Comparison of ENCODE assay signal across 1 cellular context in the genomic region with DNA sequence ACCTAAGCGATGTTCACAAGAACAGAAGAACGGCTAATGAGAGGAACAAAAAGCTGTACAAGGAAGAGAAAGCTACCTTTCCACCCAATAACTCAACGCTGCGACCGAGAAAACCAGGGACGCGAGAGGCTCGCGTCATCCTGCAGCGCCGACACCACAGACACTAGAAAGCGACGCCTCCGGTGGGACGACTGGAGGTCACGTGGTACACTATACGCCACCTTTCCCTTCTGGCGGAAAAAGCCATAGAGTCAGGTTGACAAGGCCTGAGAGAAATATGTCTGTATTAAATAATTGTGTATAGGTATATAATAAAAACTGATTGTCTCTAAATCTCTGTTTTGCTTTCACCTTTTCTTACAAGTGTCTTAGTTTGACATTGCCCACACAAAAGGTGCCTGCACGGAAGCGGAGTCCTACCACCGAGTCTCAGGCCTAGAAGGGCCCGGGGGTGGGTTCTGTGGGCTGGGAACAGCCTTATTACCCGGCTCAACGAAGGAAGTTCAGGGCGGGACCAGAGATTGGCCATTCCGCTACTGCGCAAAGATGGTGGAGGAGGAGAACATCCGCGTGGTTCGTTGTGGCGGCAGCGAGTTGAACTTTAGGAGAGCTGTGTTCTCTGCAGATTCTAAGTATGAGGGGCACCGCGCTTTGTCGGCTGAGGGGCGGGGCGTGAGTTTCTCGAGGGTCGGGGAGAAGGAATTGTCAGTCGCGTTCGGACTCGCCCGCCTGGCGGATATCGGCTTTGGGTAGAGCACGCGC.
TF ChIP-seq lines count a peak whose summit lies in the region.

A gene (plus strand): TSS at position 528 of the 762 bp plus-strand sequence. CDS start 19 bp downstream, at position 547.

TF ChIP-seq in GM12878, 131 proteins besides CTCF, POLR2A, EP300 and RAD21 (continued from another document and continues in another):
- TF ChIP-seq MTA3 (IDR thresholded peaks at IDR 0.05; ENCODE audit: borderline replicate concordance, low read length) (no peak), MYB (IDR thresholded peaks at IDR 0.05; ENCODE audit: borderline replicate concordance, low read depth, low read length) (0 out of 2 replicates have a peak, but pooled peaks have one; percentile 17), BCL11A (IDR thresholded peaks at IDR 0.05; ENCODE audit: low read depth, low read length) (peak; percentile 15; the same call in 1 of the 2 replicates), CHD2 (IDR thresholded peaks at IDR 0.05; ENCODE audit: borderline replicate concordance, low read depth, low read length) (peak; percentile 82), RCOR1 (conservative IDR thresholded peaks at IDR 0.05; ENCODE audit: low read depth, low read length) (no peak), CEBPB (IDR thresholded peaks at IDR 0.05; ENCODE audit: borderline replicate concordance in 1 of 2, low read depth in 2 of 2, low read length in 2 of 2) (no peak), ZNF274 (IDR thresholded peaks at IDR 0.05; ENCODE audit: insufficient read depth, insufficient read length) (no peak), ZNF622 (IDR thresholded peaks at IDR 0.05) (no peak), HDGF (IDR thresholded peaks at IDR 0.05) (0 out of 2 replicates have a peak, but pooled peaks have one; percentile 39), CREM (IDR thresholded peaks at IDR 0.05; ENCODE audit: low read depth) (peak; percentile 100), RFX5 (IDR thresholded peaks at IDR 0.05; ENCODE audit: low read depth, low read length) (peak; percentile 9; the same call in 1 of the 2 replicates), ZZZ3 (IDR thresholded peaks at IDR 0.05; ENCODE audit: control insufficient read depth, insufficient read length, low read depth) (no peak), BMI1 (IDR thresholded peaks at IDR 0.05; ENCODE audit: borderline replicate concordance) (no peak; the same call in 1 of the 2 replicates), JUND (IDR thresholded peaks at IDR 0.05; ENCODE audit: low read depth, low read length) (no peak), KAT2A (conservative IDR thresholded peaks at IDR 0.05; ENCODE audit: control insufficient read depth, low read depth, low read length) (no peak), TCF12 (IDR thresholded peaks at IDR 0.05; ENCODE audit: low read depth, low read length) (peak; percentile 60; the same call in 1 of the 2 replicates), FOXK2 (IDR thresholded peaks at IDR 0.05) (peak; percentile 72), NFIC (IDR thresholded peaks at IDR 0.05; ENCODE audit: low read depth, low read length) (peak; percentile 55; the same call in 1 of the 2 replicates), TAF1 (IDR thresholded peaks at IDR 0.05; ENCODE audit: borderline replicate concordance, low read depth, low read length) (peak; percentile 88), RBBP5 (conservative IDR thresholded peaks at IDR 0.05) (no peak), ZNF384 (IDR thresholded peaks at IDR 0.05; ENCODE audit: borderline replicate concordance, low read depth, low read length) (no peak), SP1 (IDR thresholded peaks at IDR 0.05; ENCODE audit: low read depth, low read length) (peak; percentile 57), PAX8 (IDR thresholded peaks at IDR 0.05) (no peak; the same call in 1 of the 2 replicates), KDM1A (IDR thresholded peaks at IDR 0.05; ENCODE audit: borderline replicate concordance) (no peak), EED (IDR thresholded peaks at IDR 0.05; ENCODE audit: low read depth) (no peak), ETV6 (conservative IDR thresholded peaks at IDR 0.05 in 1 of 2, IDR thresholded peaks at IDR 0.05 in 1 of 2; ENCODE audit: borderline replicate concordance in 1 of 2, low read depth in 1 of 2) (0 out of 4 replicates have a peak, but pooled peaks of 1 of the 2 experiments have one; percentile 24), ZNF217 (IDR thresholded peaks at IDR 0.05) (no peak), NR2C2 (IDR thresholded peaks at IDR 0.05; ENCODE audit: borderline replicate concordance, control insufficient read depth, insufficient read length, low read depth) (no peak)
- TF ChIP-seq, protein P1, sequence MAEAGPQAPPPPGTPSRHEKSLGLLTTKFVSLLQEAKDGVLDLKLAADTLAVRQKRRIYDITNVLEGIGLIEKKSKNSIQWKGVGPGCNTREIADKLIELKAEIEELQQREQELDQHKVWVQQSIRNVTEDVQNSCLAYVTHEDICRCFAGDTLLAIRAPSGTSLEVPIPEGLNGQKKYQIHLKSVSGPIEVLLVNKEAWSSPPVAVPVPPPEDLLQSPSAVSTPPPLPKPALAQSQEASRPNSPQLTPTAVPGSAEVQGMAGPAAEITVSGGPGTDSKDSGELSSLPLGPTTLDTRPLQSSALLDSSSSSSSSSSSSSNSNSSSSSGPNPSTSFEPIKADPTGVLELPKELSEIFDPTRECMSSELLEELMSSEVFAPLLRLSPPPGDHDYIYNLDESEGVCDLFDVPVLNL (IDR thresholded peaks at IDR 0.05; ENCODE audit: low read depth, low read length): 0 out of 2 replicates have a peak, but pooled peaks have one; percentile 34
- TF ChIP-seq, protein P2, sequence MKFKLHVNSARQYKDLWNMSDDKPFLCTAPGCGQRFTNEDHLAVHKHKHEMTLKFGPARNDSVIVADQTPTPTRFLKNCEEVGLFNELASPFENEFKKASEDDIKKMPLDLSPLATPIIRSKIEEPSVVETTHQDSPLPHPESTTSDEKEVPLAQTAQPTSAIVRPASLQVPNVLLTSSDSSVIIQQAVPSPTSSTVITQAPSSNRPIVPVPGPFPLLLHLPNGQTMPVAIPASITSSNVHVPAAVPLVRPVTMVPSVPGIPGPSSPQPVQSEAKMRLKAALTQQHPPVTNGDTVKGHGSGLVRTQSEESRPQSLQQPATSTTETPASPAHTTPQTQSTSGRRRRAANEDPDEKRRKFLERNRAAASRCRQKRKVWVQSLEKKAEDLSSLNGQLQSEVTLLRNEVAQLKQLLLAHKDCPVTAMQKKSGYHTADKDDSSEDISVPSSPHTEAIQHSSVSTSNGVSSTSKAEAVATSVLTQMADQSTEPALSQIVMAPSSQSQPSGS (IDR thresholded peaks at IDR 0.05; ENCODE audit: low read length): peak; percentile 47
- TF ChIP-seq, protein P3, sequence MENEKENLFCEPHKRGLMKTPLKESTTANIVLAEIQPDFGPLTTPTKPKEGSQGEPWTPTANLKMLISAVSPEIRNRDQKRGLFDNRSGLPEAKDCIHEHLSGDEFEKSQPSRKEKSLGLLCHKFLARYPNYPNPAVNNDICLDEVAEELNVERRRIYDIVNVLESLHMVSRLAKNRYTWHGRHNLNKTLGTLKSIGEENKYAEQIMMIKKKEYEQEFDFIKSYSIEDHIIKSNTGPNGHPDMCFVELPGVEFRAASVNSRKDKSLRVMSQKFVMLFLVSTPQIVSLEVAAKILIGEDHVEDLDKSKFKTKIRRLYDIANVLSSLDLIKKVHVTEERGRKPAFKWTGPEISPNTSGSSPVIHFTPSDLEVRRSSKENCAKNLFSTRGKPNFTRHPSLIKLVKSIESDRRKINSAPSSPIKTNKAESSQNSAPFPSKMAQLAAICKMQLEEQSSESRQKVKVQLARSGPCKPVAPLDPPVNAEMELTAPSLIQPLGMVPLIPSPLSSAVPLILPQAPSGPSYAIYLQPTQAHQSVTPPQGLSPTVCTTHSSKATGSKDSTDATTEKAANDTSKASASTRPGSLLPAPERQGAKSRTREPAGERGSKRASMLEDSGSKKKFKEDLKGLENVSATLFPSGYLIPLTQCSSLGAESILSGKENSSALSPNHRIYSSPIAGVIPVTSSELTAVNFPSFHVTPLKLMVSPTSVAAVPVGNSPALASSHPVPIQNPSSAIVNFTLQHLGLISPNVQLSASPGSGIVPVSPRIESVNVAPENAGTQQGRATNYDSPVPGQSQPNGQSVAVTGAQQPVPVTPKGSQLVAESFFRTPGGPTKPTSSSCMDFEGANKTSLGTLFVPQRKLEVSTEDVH (IDR thresholded peaks at IDR 0.05; ENCODE audit: low read depth, partially characterized antibody): peak; percentile 76
- TF ChIP-seq, protein P4, sequence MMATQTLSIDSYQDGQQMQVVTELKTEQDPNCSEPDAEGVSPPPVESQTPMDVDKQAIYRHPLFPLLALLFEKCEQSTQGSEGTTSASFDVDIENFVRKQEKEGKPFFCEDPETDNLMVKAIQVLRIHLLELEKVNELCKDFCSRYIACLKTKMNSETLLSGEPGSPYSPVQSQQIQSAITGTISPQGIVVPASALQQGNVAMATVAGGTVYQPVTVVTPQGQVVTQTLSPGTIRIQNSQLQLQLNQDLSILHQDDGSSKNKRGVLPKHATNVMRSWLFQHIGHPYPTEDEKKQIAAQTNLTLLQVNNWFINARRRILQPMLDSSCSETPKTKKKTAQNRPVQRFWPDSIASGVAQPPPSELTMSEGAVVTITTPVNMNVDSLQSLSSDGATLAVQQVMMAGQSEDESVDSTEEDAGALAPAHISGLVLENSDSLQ (IDR thresholded peaks at IDR 0.05): peak; percentile 37
- TF ChIP-seq, protein P5, sequence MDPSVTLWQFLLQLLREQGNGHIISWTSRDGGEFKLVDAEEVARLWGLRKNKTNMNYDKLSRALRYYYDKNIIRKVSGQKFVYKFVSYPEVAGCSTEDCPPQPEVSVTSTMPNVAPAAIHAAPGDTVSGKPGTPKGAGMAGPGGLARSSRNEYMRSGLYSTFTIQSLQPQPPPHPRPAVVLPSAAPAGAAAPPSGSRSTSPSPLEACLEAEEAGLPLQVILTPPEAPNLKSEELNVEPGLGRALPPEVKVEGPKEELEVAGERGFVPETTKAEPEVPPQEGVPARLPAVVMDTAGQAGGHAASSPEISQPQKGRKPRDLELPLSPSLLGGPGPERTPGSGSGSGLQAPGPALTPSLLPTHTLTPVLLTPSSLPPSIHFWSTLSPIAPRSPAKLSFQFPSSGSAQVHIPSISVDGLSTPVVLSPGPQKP (IDR thresholded peaks at IDR 0.05; ENCODE audit: low read depth, low read length): 0 out of 2 replicates have a peak, but pooled peaks have one; percentile 21
- TF ChIP-seq, protein P6, sequence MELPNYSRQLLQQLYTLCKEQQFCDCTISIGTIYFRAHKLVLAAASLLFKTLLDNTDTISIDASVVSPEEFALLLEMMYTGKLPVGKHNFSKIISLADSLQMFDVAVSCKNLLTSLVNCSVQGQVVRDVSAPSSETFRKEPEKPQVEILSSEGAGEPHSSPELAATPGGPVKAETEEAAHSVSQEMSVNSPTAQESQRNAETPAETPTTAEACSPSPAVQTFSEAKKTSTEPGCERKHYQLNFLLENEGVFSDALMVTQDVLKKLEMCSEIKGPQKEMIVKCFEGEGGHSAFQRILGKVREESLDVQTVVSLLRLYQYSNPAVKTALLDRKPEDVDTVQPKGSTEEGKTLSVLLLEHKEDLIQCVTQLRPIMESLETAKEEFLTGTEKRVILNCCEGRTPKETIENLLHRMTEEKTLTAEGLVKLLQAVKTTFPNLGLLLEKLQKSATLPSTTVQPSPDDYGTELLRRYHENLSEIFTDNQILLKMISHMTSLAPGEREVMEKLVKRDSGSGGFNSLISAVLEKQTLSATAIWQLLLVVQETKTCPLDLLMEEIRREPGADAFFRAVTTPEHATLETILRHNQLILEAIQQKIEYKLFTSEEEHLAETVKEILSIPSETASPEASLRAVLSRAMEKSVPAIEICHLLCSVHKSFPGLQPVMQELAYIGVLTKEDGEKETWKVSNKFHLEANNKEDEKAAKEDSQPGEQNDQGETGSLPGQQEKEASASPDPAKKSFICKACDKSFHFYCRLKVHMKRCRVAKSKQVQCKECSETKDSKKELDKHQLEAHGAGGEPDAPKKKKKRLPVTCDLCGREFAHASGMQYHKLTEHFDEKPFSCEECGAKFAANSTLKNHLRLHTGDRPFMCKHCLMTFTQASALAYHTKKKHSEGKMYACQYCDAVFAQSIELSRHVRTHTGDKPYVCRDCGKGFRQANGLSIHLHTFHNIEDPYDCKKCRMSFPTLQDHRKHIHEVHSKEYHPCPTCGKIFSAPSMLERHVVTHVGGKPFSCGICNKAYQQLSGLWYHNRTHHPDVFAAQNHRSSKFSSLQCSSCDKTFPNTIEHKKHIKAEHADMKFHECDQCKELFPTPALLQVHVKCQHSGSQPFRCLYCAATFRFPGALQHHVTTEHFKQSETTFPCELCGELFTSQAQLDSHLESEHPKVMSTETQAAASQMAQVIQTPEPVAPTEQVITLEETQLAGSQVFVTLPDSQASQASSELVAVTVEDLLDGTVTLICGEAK (IDR thresholded peaks at IDR 0.05; ENCODE audit: borderline replicate concordance): peak; percentile 81; the same call in 1 of the 2 replicates
- TF ChIP-seq, protein P7, sequence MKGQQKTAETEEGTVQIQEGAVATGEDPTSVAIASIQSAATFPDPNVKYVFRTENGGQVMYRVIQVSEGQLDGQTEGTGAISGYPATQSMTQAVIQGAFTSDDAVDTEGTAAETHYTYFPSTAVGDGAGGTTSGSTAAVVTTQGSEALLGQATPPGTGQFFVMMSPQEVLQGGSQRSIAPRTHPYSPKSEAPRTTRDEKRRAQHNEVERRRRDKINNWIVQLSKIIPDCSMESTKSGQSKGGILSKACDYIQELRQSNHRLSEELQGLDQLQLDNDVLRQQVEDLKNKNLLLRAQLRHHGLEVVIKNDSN (IDR thresholded peaks at IDR 0.05; ENCODE audit: borderline replicate concordance, extremely low read length, insufficient read depth, low read depth, low read length): peak; percentile 89
- TF ChIP-seq, protein P8, sequence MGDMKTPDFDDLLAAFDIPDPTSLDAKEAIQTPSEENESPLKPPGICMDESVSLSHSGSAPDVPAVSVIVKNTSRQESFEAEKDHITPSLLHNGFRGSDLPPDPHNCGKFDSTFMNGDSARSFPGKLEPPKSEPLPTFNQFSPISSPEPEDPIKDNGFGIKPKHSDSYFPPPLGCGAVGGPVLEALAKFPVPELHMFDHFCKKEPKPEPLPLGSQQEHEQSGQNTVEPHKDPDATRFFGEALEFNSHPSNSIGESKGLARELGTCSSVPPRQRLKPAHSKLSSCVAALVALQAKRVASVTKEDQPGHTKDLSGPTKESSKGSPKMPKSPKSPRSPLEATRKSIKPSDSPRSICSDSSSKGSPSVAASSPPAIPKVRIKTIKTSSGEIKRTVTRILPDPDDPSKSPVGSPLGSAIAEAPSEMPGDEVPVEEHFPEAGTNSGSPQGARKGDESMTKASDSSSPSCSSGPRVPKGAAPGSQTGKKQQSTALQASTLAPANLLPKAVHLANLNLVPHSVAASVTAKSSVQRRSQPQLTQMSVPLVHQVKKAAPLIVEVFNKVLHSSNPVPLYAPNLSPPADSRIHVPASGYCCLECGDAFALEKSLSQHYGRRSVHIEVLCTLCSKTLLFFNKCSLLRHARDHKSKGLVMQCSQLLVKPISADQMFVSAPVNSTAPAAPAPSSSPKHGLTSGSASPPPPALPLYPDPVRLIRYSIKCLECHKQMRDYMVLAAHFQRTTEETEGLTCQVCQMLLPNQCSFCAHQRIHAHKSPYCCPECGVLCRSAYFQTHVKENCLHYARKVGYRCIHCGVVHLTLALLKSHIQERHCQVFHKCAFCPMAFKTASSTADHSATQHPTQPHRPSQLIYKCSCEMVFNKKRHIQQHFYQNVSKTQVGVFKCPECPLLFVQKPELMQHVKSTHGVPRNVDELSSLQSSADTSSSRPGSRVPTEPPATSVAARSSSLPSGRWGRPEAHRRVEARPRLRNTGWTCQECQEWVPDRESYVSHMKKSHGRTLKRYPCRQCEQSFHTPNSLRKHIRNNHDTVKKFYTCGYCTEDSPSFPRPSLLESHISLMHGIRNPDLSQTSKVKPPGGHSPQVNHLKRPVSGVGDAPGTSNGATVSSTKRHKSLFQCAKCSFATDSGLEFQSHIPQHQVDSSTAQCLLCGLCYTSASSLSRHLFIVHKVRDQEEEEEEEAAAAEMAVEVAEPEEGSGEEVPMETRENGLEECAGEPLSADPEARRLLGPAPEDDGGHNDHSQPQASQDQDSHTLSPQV (IDR thresholded peaks at IDR 0.05): no peak
